Comparison of ENCODE assay signal across 10 cellular contexts in the genomic region with DNA sequence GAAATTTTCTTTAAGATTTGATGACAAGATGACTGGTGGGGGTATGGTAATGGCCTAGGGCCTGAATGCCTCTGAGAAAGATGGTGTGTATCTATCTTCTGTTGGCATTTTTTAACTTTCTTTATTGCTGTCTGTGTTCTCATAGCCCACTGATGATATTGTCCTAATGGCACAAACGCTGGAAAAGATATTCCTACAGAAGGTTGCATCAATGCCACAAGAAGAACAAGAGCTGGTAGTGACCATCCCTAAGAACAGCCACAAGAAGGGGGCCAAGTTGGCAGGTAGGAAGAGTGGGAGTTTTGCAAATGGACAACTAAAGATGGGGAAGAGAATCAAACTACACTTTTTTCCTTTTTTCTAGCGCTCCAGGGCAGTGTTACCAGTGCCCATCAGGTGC. TPM values are rescaled to one million over a fixed set of nuclear protein-coding genes. Genes with fewer than 3 reads are reported as not detected.
A peak's percentile ranks its signal among the peaks of the same experiment; 100 is the strongest.
DNase-seq lines count a peak whose midpoint lies in the region; TF ChIP-seq lines count a peak whose summit lies in the region.
"Had no signal": no experiment of that assay in that cellular context is flagged by ENCODE, and none has a peak within 500 bp of the region (broad histone marks: within the 10 kb centered on the region; RNA-seq: fewer than 3 reads in every experiment).

No MANE protein-coding gene starts in this region.

- peaks cover 91% of the 10 kb centered on the region for H3K36me3 ChIP-seq in HUES48 (ENCODE audit: control insufficient read depth, insufficient read depth, low read length)
- H3K36me3 ChIP-seq: uterus had no signal

- peaks cover 35% of the 10 kb centered on the region for H3K4me1 Mint-ChIP-seq in mesothelial cell of epicardium

- TF ChIP-seq CTCF in AG09309 (IDR thresholded peaks at IDR 0.05; ENCODE audit: control insufficient read depth, insufficient read depth, low read depth, low read length, missing control alignments) (no peak), astrocyte of the cerebellum (IDR thresholded peaks at IDR 0.05; ENCODE audit: low read depth, low read length, missing control alignments) (no peak), mesothelial cell of epicardium (IDR thresholded peaks at IDR 0.05; ENCODE audit: unreplicated experiment) (no peak)

- H3K4me1 ChIP-seq in HUES48 (ENCODE audit: control insufficient read depth, insufficient read depth, low read length), result peaks cover 2% of the 10 kb centered on the region; the same call in 1 of the 2 replicates

- H3K4me3 ChIP-seq in AG09309 (ENCODE audit: control insufficient read depth, low read depth, low read length) (peak overlapping the region; percentile 91), HUES48 (ENCODE audit: low read depth, low read length) (0 out of 2 replicates have a peak overlapping the region, but pooled peaks have one; percentile 89), astrocyte of the cerebellum (ENCODE audit: low read depth, low read length) (peak overlapping the region; percentile 92)
- H3K4me3 ChIP-seq: uterus had no signal

- DNase-seq in AG09309 (ENCODE audit: low read depth) (no peak), astrocyte of the cerebellum (ENCODE audit: low read depth) (no peak), mesothelial cell of epicardium (ENCODE audit: low spot score in 2 of 2, unreplicated experiment in 2 of 2) (no peak), kidney tubule cell (ENCODE audit: low spot score) (no peak), DMS 273 treated with DMSO at 0.1 percent for 48 hours (lab: John Stamatoyannopoulos, UW) (no peak), ecto neural progenitor cell (ENCODE audit: low spot score) (no peak), RPMI8226 (no peak)
- DNase-seq: NCI-H2081, uterus had no signal

- in situ Hi-C loops in astrocyte of the cerebellum (cut with HindIII; ENCODE audit: low sequenced_read_pairs), result loop anchor here (10.0 kb wide), 1 partner anchor 131 kb away; a partner anchor contains a TSS

- H3K27ac Mint-ChIP-seq in mesothelial cell of epicardium, result peak overlapping the region; percentile 37

- peaks cover 64% of the 10 kb centered on the region for H3K36me3 Mint-ChIP-seq in mesothelial cell of epicardium

- H3K27ac ChIP-seq in HUES48 (ENCODE audit: low read depth, low read length), result no peak overlapping the region

- H3K4me3 Mint-ChIP-seq in mesothelial cell of epicardium, result peak overlapping the region; percentile 91

- H3K27me3 Mint-ChIP-seq in mesothelial cell of epicardium (ENCODE audit: low read depth), result no peaks in the 10 kb centered on the region

- no peaks in the 10 kb centered on the region for H3K27me3 ChIP-seq in HUES48 (ENCODE audit: control insufficient read depth, insufficient read depth, low read length)
- H3K27me3 ChIP-seq: uterus had no signal

- no peak overlapping the region for H3K9ac ChIP-seq in HUES48 (ENCODE audit: low read depth, low read length)

- H3K9me3 ChIP-seq in HUES48 (ENCODE audit: control insufficient read depth, insufficient read depth, low read length), result no peaks in the 10 kb centered on the region
- H3K9me3 ChIP-seq: uterus had no signal

- H3K9me3 Mint-ChIP-seq in mesothelial cell of epicardium, result no peaks in the 10 kb centered on the region

RNA-seq across cellular contexts. Expression of a gene that starts 7.5 kb away (rescaled TPM):
- 235 to 261 TPM (median 246 TPM) in 3 replicates for total RNA-seq in mesothelial cell of epicardium

RNA-seq across cellular contexts. Expression of a gene that starts 23.0 kb away (rescaled TPM):
- total RNA-seq in mesothelial cell of epicardium, result 1.7 to 2.1 TPM (median 2.0 TPM) in 3 replicates

RNA-seq across cellular contexts. Expression of a gene that starts 33.5 kb away (rescaled TPM):
- total RNA-seq in mesothelial cell of epicardium, result 4.8 to 6.1 TPM (median 5.8 TPM) in 3 replicates

RNA-seq across cellular contexts. Expression of a gene that starts 35.1 kb away (rescaled TPM):
- total RNA-seq in mesothelial cell of epicardium, result not detected in 3 replicates
